ENCODE assay signal across 8 cellular contexts in genomic region chr10:25016349-25017246, GRCh38. TPM values are rescaled to one million over a fixed set of nuclear protein-coding genes. Genes with fewer than 3 reads are reported as not detected.
DNase-seq lines count a peak whose midpoint lies in the region; ATAC-seq and TF ChIP-seq lines count a peak whose summit lies in the region.

Gene THNSL1, plus strand, starts transcription at chr10:25016612. Its CDS starts 6,612 bp downstream, at chr10:25023224.

- H3K4me1 ChIP-seq in OCI-LY7 (ENCODE audit: insufficient read depth, low read length, poor library complexity, severe bottlenecking): peaks cover 19% of the 10 kb centered on the region
- H3K4me1 ChIP-seq in mucosa of descending colon (ENCODE audit: low read depth): peaks cover 11% of the 10 kb centered on the region

- H3K27ac ChIP-seq in OCI-LY7 (ENCODE audit: low read depth, low read length, poor library complexity, severe bottlenecking) (peak within 1 kb of the TSS; percentile 74), epithelial cell of prostate (peak within 1 kb of the TSS; percentile 90)

- CTCF ChIA-PET in OCI-LY7 (lab: Charles Lee; ENCODE audit: unreplicated experiment): interaction anchor here (0.6 kb wide), 2 partner anchors 290 to 1599 kb away, joined by 3 read pairs; no protein-coding TSS in a partner anchor

- TF ChIP-seq CTCF in OCI-LY7 (conservative IDR thresholded peaks at IDR 0.05; ENCODE audit: low read length) (no peak), mucosa of descending colon (IDR thresholded peaks at IDR 0.05) (no peak)

- H3K9me3 ChIP-seq in OCI-LY7 (ENCODE audit: low read length) (no peaks in the 10 kb centered on the region), mucosa of descending colon (no peaks in the 10 kb centered on the region)

- peak within 1 kb of the TSS; percentile 95 for H3K4me2 ChIP-seq in OCI-LY7 (ENCODE audit: low read length)

- peaks cover 15% of the 10 kb centered on the region; the same call in 1 of the 2 replicates for H3K79me2 ChIP-seq in OCI-LY7 (ENCODE audit: insufficient read depth, low read depth, low read length)

- BruUV-seq in OCI-LY7 (replicated peaks; lab: Mats Ljungman, UMichigan): TSS peak; percentile 75

- H3K36me3 ChIP-seq in OCI-LY7 (ENCODE audit: insufficient read depth, low read length): no peaks in the 10 kb centered on the region
- no peaks in the 10 kb centered on the region for H3K36me3 ChIP-seq in mucosa of descending colon (ENCODE audit: low read depth)

- DNase-seq in DMS 273 (lab: John Stamatoyannopoulos, UW; ENCODE audit: unreplicated experiment): peak; percentile 98
- DNase-seq in HuH-7.5 (ENCODE audit: low spot score): peak; percentile 89
- peak; percentile 97 for DNase-seq in OCI-LY7 (ENCODE audit: low spot score)
- DNase-seq in activated T-cell treated with anti-CD3 and anti-CD28 coated beads for 48 hours (ENCODE audit: low read depth): peak; percentile 95
- peak; percentile 94 for DNase-seq in epithelial cell of prostate (ENCODE audit: low read depth, low spot score)
- peak; percentile 98 to 99 (median 98) for DNase-seq in mucosa of descending colon
- DNase-seq in stimulated activated CD8-positive, alpha-beta memory T cell treated with anti-CD3 and anti-CD28 coated beads, Interleukin-4, amount 100 ng/mL, for 1 hour (ENCODE audit: low read depth in 2 of 2, low spot score in 1 of 2): peak; percentile 89 to 96

- ATAC-seq in GM21526 (IDR thresholded peaks at IDR 0.05; ENCODE audit: low FRiP score, unreplicated experiment) (peak; percentile 99), mucosa of descending colon (peak; percentile 98)

- intact Hi-C loops in OCI-LY7 (cut with micrococcal nuclease; ENCODE audit: unreplicated experiment) (loop anchor here (1.0 to 10.0 kb wide), 3 partner anchors 292 to 394 kb away; no protein-coding TSS in a partner anchor), mucosa of descending colon (cut with DNase I, micrococcal nuclease) (no loop called here)

- H4K20me1 ChIP-seq in OCI-LY7 (ENCODE audit: insufficient read depth, low read length): no peaks in the 10 kb centered on the region

- H3K4me3 ChIP-seq in OCI-LY7 (ENCODE audit: low read depth, low read length, poor library complexity, severe bottlenecking): peak within 1 kb of the TSS; percentile 78
- H3K4me3 ChIP-seq in mucosa of descending colon: peak within 1 kb of the TSS; percentile 35

- no peaks in the 10 kb centered on the region for H3K9me2 ChIP-seq in OCI-LY7 (ENCODE audit: insufficient read depth, low read length)

- peak within 1 kb of the TSS; percentile 96 for H2AFZ ChIP-seq in OCI-LY7 (ENCODE audit: low read length)

- POLR2A ChIA-PET in OCI-LY7 (lab: Charles Lee): no interaction called here

RNA-seq across cellular contexts. Expression of gene THNSL1, which starts in this region (rescaled TPM):
- 3.6 and 5.5 TPM in 2 replicates for total RNA-seq in OCI-LY7 (2014; rRNA removed; shearing (Covaris generic))
- total RNA-seq in OCI-LY7 (2022) (7.9 and 8.3 TPM in 2 replicates), mucosa of descending colon (1 to 10 TPM; 2.2 to 3.7 (median 3.2) TPM)

Comparison
In these comparisons a context has a peak if more than half of its experiments do, and no peak if none do; other contexts are left out.
1. Peak in every context shown above with its lines: DNase-seq, ATAC-seq, H3K4me3 ChIP-seq and H3K27ac ChIP-seq.